ENCODE assay signal across 14 cellular contexts in the genomic region with DNA sequence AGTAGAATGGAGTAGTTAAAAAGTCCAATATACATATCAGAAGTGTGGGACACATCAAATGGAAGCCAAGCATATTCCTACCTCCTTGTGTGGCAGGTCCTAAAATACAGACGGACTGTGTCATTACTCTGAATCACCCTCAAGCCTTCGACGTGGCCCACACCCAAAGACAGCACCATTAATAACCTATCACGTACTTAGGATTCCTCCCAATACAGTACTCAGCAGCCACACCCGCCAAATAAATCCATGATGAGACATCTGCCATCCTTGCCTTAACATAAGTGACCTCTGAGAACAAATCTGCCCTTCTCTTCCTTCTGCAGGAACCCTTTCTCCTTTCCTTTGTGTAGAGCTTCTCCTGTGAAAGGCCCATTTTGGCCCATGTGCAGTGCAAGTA. TPM values are rescaled to one million over a fixed set of nuclear protein-coding genes. Genes with fewer than 3 reads are reported as not detected.
DNase-seq lines count a peak whose midpoint lies in the region; FAIRE-seq and TF ChIP-seq lines count a peak whose summit lies in the region.
"Had no signal": no experiment of that assay in that cellular context is flagged by ENCODE, and none has a peak within 500 bp of the region (broad histone marks: within the 10 kb centered on the region; RNA-seq: fewer than 3 reads in every experiment).

No MANE protein-coding gene starts in this region.

- peak overlapping the region; percentile 13 for H3K4ac ChIP-seq in trophoblast cell (ENCODE audit: low read depth, low read length)

- FAIRE-seq in GM12892 (lab: Jason Lieb, UNC): no peak

- no peak overlapping the region for H2AFZ ChIP-seq in trophoblast cell (ENCODE audit: insufficient read depth, low read length, poor library complexity)

- H3K23ac ChIP-seq in trophoblast cell (ENCODE audit: low read length): no peak overlapping the region

- H3K4me1 ChIP-seq in esophagus (ENCODE audit: control insufficient read depth in 2 of 2, insufficient read depth in 2 of 2, low read length in 1 of 2): peaks cover 3% of the 10 kb centered on the region in 2 donors
- H3K4me1 ChIP-seq in trophoblast cell (ENCODE audit: control insufficient read depth in 1 of 2, insufficient read depth in 2 of 2, low read length in 2 of 2): peaks cover 2 to 5% of the 10 kb centered on the region in 2 experiments
- H3K4me1 ChIP-seq: SJCRH30 had no signal

- H3K18ac ChIP-seq in trophoblast cell (ENCODE audit: low read length): no peak overlapping the region

- WGBS in esophagus, 2 donors: 39 to 67% methylated on average over 5 of the region's 5 CpGs
- WGBS in trophoblast cell (ENCODE audit: extremely low coverage, insufficient coverage, insufficient read length): no CpG with 5 or more reads among the region's 5 CpGs

- H3K14ac ChIP-seq in trophoblast cell (ENCODE audit: low read length): no peak overlapping the region

- H4K12ac ChIP-seq in trophoblast cell (ENCODE audit: low read depth, low read length): no peak overlapping the region

- H3K27me3 ChIP-seq in esophagus (ENCODE audit: control insufficient read depth in 1 of 2, insufficient read depth in 2 of 2, low read length in 2 of 2) (no peaks in the 10 kb centered on the region), trophoblast cell (ENCODE audit: insufficient read depth, low read length) (no peaks in the 10 kb centered on the region)
- H3K27me3 ChIP-seq: adrenal gland, SJCRH30, testis had no signal

- H2BK12ac ChIP-seq in trophoblast cell (ENCODE audit: low read length): no peak overlapping the region

- no peak overlapping the region for H2AK5ac ChIP-seq in trophoblast cell (ENCODE audit: low read length)

- H4K8ac ChIP-seq in trophoblast cell (ENCODE audit: low read depth, low read length): no peak overlapping the region

- H3K4me3 ChIP-seq in esophagus (ENCODE audit: low read depth in 1 of 2, low read length in 2 of 2) (no peak overlapping the region), trophoblast cell (ENCODE audit: low read depth, low read length) (no peak overlapping the region)
- H3K4me3 ChIP-seq: adrenal gland, SJCRH30, testis had no signal

- H3K9ac ChIP-seq in trophoblast cell (ENCODE audit: low read length): no peak overlapping the region

- H3K79me1 ChIP-seq in trophoblast cell (ENCODE audit: low read length): no peaks in the 10 kb centered on the region

- H2BK5ac ChIP-seq in trophoblast cell (ENCODE audit: low read depth, low read length, poor library complexity): no peak overlapping the region

- H3K4me2 ChIP-seq in trophoblast cell (ENCODE audit: low read length): no peak overlapping the region

- H4K91ac ChIP-seq in trophoblast cell (ENCODE audit: low read depth, low read length): no peak overlapping the region

- in situ Hi-C loops in ACHN (cut with HindIII; ENCODE audit: low pct_ligation_motif_present, low pct_unique_long_range_greater_than_20kb, low sequenced_read_pairs): no loop called here

- H2BK120ac ChIP-seq in trophoblast cell (ENCODE audit: insufficient read depth, low read length, poor library complexity): no peak overlapping the region

- no peak for TF ChIP-seq POLR2A in GM12892 (IDR thresholded peaks at IDR 0.05; ENCODE audit: low read depth, low read length)

- H3K79me2 ChIP-seq in trophoblast cell (ENCODE audit: control insufficient read depth, insufficient read depth, low read length, poor library complexity): peaks cover 18% of the 10 kb centered on the region

- H3K9me3 ChIP-seq in esophagus (ENCODE audit: control insufficient read depth in 2 of 2, insufficient read depth in 1 of 2, low read depth in 1 of 2, low read length in 1 of 2) (no peaks in the 10 kb centered on the region), trophoblast cell (ENCODE audit: insufficient read depth, low read depth, low read length) (no peaks in the 10 kb centered on the region)
- H3K9me3 ChIP-seq: SJCRH30, testis had no signal

- peak overlapping the region; percentile 84 to 92 for H3K27ac ChIP-seq in esophagus (ENCODE audit: low read depth in 2 of 2, low read length in 1 of 2)
- no peak overlapping the region for H3K27ac ChIP-seq in trophoblast cell (ENCODE audit: low read depth, low read length)
- H3K27ac ChIP-seq: SJCRH30, testis had no signal

- DNase-seq in Daoy (ENCODE audit: low read depth) (peak; percentile 73), NCI-H226 (peak; percentile 74), trophoblast cell (peak; percentile 54 to 76), ACHN (no peak), GM12892 (ENCODE audit: insufficient read length) (no peak), NCI-H69 (lab: John Stamatoyannopoulos, UW) (no peak), NCI-H1092 treated with DMSO at 0.1 percent for 48 hours (lab: John Stamatoyannopoulos, UW) (no peak)
- DNase-seq: activated CD4-positive, alpha-beta T cell treated with anti-CD3 and anti-CD28 coated beads, Interleukin-2, amount 50 U/mL, for 4 hours; DND-41; SJCRH30; stimulated activated CD4-positive, alpha-beta T cell treated with anti-CD3 and anti-CD28 coated beads, Interleukin-4, amount 100 ng/mL, for 1 hour; testis had no signal

- H3K36me3 ChIP-seq in esophagus (ENCODE audit: control insufficient read depth in 2 of 2, insufficient read depth in 2 of 2, low read length in 1 of 2) (no peaks in the 10 kb centered on the region), trophoblast cell (ENCODE audit: control insufficient read depth in 1 of 2, insufficient read depth in 2 of 2, low read length in 2 of 2) (peaks cover 0 to 1% of the 10 kb centered on the region in 2 experiments)
- H3K36me3 ChIP-seq: adrenal gland, SJCRH30 had no signal

RNA-seq across cellular contexts. Expression of a gene that starts 38.8 kb away (rescaled TPM):
- total RNA-seq in Daoy (2014; rRNA removed; shearing (Covaris generic)): 68.2 and 78.2 TPM in 2 replicates
- polyA plus RNA-seq in esophagus: 10 to 100 TPM; 28.4 to 45.7 TPM
- 225 and 236 TPM in 2 replicates for polyA plus RNA-seq in trophoblast cell (2013)
- 39.7 TPM for polyA plus RNA-seq in GM12892 (2012; ENCODE audit: missing spikeins)

Comparison
In these comparisons a context has a peak if more than half of its experiments do, and no peak if none do; other contexts are left out.
1. DNase-seq: peak in Daoy (single experiment), NCI-H226 (single experiment) and trophoblast cell (2 of 2); none in ACHN (single experiment), GM12892 (single experiment), NCI-H69 (single experiment) and NCI-H1092 treated with DMSO at 0.1 percent for 48 hours (single experiment).